Comparison of ENCODE assay signal across 11 cellular contexts in the genomic region with DNA sequence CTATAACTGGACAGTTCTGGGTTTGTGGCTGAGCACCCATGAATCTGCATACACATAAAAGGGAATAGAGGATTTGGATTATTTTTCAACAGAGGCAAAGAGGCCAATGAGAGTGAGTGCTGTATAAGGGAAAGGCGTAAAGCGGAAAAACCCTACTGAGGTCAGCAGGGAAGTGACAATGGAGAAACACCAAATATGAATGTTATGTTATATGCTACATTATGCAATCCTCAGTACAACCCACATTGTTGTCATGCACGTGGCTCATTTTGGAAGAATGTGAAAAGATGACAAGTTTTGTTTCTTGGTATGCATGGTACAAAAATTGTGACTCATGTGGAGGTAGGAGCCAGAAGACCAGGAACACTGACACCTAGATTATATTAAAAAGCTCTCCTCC.
DNase-seq lines count a peak whose midpoint lies in the region; ATAC-seq and TF ChIP-seq lines count a peak whose summit lies in the region.
"Had no signal": no experiment of that assay in that cellular context is flagged by ENCODE, and none has a peak within 500 bp of the region (broad histone marks: within the 10 kb centered on the region; RNA-seq: fewer than 3 reads in every experiment).

No MANE protein-coding gene starts in this region.

- no peak for ATAC-seq in GM18502 (IDR thresholded peaks at IDR 0.05; ENCODE audit: poor library complexity, unreplicated experiment)
- ATAC-seq in activated CD8-positive, alpha-beta memory T cell treated with anti-CD3 and anti-CD28 coated beads, Interleukin-2, amount 10 ng/mL, durations not matched to agents 7 days and 5 days = no peak
- ATAC-seq: body of pancreas had no signal

- intact Hi-C loops in mammary epithelial cell (cut with micrococcal nuclease) = loop anchor here (10.0 kb wide), 2 partner anchors 180 to 350 kb away; no protein-coding TSS in a partner anchor

- no peaks in the 10 kb centered on the region for H3K79me2 ChIP-seq in mammary epithelial cell (ENCODE audit: insufficient read depth, low read length)

- WGBS in mammary epithelial cell (ENCODE audit: low coverage, missing lambda C conversion rate) = 56% methylated on average over 3 of the region's 3 CpGs

- H3K4me2 ChIP-seq in mammary epithelial cell (ENCODE audit: insufficient read depth, low read depth, low read length) = no peak overlapping the region
- H3K4me2 ChIP-seq: PC-9 had no signal

- TF ChIP-seq RAD21 in Ishikawa (IDR thresholded peaks at IDR 0.05; ENCODE audit: low read depth) = no peak

- H3K9ac ChIP-seq in mammary epithelial cell (ENCODE audit: insufficient read depth, low read length) = no peak overlapping the region

- no peak overlapping the region for H3K4me3 Mint-ChIP-seq in nephron progenitor cell
- H3K4me3 Mint-ChIP-seq in activated CD8-positive, alpha-beta memory T cell treated with anti-CD3 and anti-CD28 coated beads, Interleukin-2, amount 10 ng/mL, durations not matched to agents 7 days and 5 days = no peak overlapping the region

- in situ Hi-C loops in mammary epithelial cell (cut with MboI; ENCODE audit: low sequenced_read_pairs in 2 of 2) = no loop called here

- H3K36me3 Mint-ChIP-seq in nephron progenitor cell (ENCODE audit: low read depth) = peaks cover 67% of the 10 kb centered on the region
- peaks cover 33% of the 10 kb centered on the region for H3K36me3 Mint-ChIP-seq in activated CD8-positive, alpha-beta memory T cell treated with anti-CD3 and anti-CD28 coated beads, Interleukin-2, amount 10 ng/mL, durations not matched to agents 7 days and 5 days

- peaks cover 9% of the 10 kb centered on the region for H3K4me1 ChIP-seq in mammary epithelial cell (ENCODE audit: insufficient read depth, low read length)
- H3K4me1 ChIP-seq: body of pancreas had no signal

- H3K36me3 ChIP-seq in mammary epithelial cell (ENCODE audit: insufficient read depth, low read length) = no peaks in the 10 kb centered on the region

- no peak overlapping the region for H3K4me3 ChIP-seq in mammary epithelial cell (replicated peaks in 1 of 3; ENCODE audit: insufficient read depth in 1 of 3, low read depth in 2 of 3, low read length in 3 of 3)
- H3K4me3 ChIP-seq: body of pancreas, PC-9 had no signal

- H3K27ac ChIP-seq in mammary epithelial cell (ENCODE audit: insufficient read depth, low read depth, low read length) = peak overlapping the region; percentile 33
- H3K27ac ChIP-seq: body of pancreas, PC-9 had no signal

- BruUV-seq in mammary epithelial cell (replicated peaks; lab: Mats Ljungman, UMichigan) = no TSS peak

- H3K4me1 Mint-ChIP-seq in nephron progenitor cell = no peaks in the 10 kb centered on the region
- H3K4me1 Mint-ChIP-seq in activated CD8-positive, alpha-beta memory T cell treated with anti-CD3 and anti-CD28 coated beads, Interleukin-2, amount 10 ng/mL, durations not matched to agents 7 days and 5 days = no peaks in the 10 kb centered on the region

- H4K20me1 ChIP-seq in mammary epithelial cell (ENCODE audit: insufficient read depth, low read length) = no peaks in the 10 kb centered on the region

- H2AFZ ChIP-seq in mammary epithelial cell (ENCODE audit: low read depth, low read length) = no peak overlapping the region
- H2AFZ ChIP-seq: PC-9 had no signal

- DNase-seq in EH (ENCODE audit: low read depth) (peak; percentile 75), mammary epithelial cell (peak; percentile 83), nephron progenitor cell (no peak), NCI-H2227 (lab: John Stamatoyannopoulos, UW; ENCODE audit: unreplicated experiment) (no peak), DMS114 treated with DMSO at 0.1 percent for 48 hours (lab: John Stamatoyannopoulos, UW; ENCODE audit: unreplicated experiment) (no peak)
- DNase-seq in activated CD8-positive, alpha-beta memory T cell treated with anti-CD3 and anti-CD28 coated beads, Interleukin-2, amount 10 ng/mL, durations not matched to agents 7 days and 5 days = no peak
- DNase-seq: body of pancreas, T1000 had no signal

- no peaks in the 10 kb centered on the region for H3K9me3 Mint-ChIP-seq in nephron progenitor cell
- H3K9me3 Mint-ChIP-seq in activated CD8-positive, alpha-beta memory T cell treated with anti-CD3 and anti-CD28 coated beads, Interleukin-2, amount 10 ng/mL, durations not matched to agents 7 days and 5 days (ENCODE audit: low read depth) = no peaks in the 10 kb centered on the region

- CTCF ChIA-PET in mammary epithelial cell (lab: Charles Lee; ENCODE audit: low non-redundant PET) = no interaction called here
- CTCF ChIA-PET in activated CD8-positive, alpha-beta memory T cell treated with anti-CD3 and anti-CD28 coated beads, Interleukin-2, amount 10 ng/mL, durations not matched to agents 7 days and 5 days (lab: Charles Lee) = no interaction called here

- dilution Hi-C loops in mammary epithelial cell (cut with HindIII; ENCODE audit: low sequenced_read_pairs) = no loop called here

- TF ChIP-seq CTCF in mammary epithelial cell (conservative IDR thresholded peaks at IDR 0.05 in 1 of 2, IDR thresholded peaks at IDR 0.05 in 1 of 2; ENCODE audit: extremely low read depth in 1 of 2, insufficient read depth in 1 of 2, low read depth in 1 of 2, low read length in 2 of 2) (no peak), nephron progenitor cell (IDR thresholded peaks at IDR 0.05) (no peak)

- no peak for TF ChIP-seq EP300 in Ishikawa (IDR thresholded peaks at IDR 0.05; ENCODE audit: borderline replicate concordance)

- peak overlapping the region; percentile 7 for H3K27ac Mint-ChIP-seq in nephron progenitor cell
- H3K27ac Mint-ChIP-seq in activated CD8-positive, alpha-beta memory T cell treated with anti-CD3 and anti-CD28 coated beads, Interleukin-2, amount 10 ng/mL, durations not matched to agents 7 days and 5 days = no peak overlapping the region

- no peaks in the 10 kb centered on the region for H3K27me3 ChIP-seq in mammary epithelial cell (ENCODE audit: insufficient read depth, low read length)
- H3K27me3 ChIP-seq: body of pancreas had no signal

- H3K27me3 Mint-ChIP-seq in nephron progenitor cell (ENCODE audit: low read depth, poor library complexity) = no peaks in the 10 kb centered on the region
- no peaks in the 10 kb centered on the region for H3K27me3 Mint-ChIP-seq in activated CD8-positive, alpha-beta memory T cell treated with anti-CD3 and anti-CD28 coated beads, Interleukin-2, amount 10 ng/mL, durations not matched to agents 7 days and 5 days

- no peaks in the 10 kb centered on the region for H3K9me3 ChIP-seq in mammary epithelial cell (replicated peaks; ENCODE audit: insufficient read depth, low read length)
- H3K9me3 ChIP-seq: body of pancreas had no signal

TF ChIP-seq in Ishikawa, 13 proteins besides CTCF, POLR2A, EP300 and RAD21:
- TF ChIP-seq FOXM1 (IDR thresholded peaks at IDR 0.05; ENCODE audit: borderline replicate concordance, low read depth) (no peak), CEBPB (IDR thresholded peaks at IDR 0.05) (peak; percentile 67), TEAD4 (IDR thresholded peaks at IDR 0.05) (0 out of 2 replicates have a peak, but pooled peaks have one; percentile 19)
TF ChIP-seq in Ishikawa: peak in this region for 2.

Comparison
In these comparisons a context has a peak if more than half of its experiments do, and no peak if none do; other contexts are left out.
1. DNase-seq: peak in EH (single experiment) and mammary epithelial cell (single experiment); none in nephron progenitor cell (single experiment), NCI-H2227 (single experiment), activated CD8-positive, alpha-beta memory T cell treated with anti-CD3 and anti-CD28 coated beads, Interleukin-2, amount 10 ng/mL, durations not matched to agents 7 days and 5 days (single experiment) and DMS114 treated with DMSO at 0.1 percent for 48 hours (single experiment).